ENCODE assay signal across 1 cellular context in the genomic region with DNA sequence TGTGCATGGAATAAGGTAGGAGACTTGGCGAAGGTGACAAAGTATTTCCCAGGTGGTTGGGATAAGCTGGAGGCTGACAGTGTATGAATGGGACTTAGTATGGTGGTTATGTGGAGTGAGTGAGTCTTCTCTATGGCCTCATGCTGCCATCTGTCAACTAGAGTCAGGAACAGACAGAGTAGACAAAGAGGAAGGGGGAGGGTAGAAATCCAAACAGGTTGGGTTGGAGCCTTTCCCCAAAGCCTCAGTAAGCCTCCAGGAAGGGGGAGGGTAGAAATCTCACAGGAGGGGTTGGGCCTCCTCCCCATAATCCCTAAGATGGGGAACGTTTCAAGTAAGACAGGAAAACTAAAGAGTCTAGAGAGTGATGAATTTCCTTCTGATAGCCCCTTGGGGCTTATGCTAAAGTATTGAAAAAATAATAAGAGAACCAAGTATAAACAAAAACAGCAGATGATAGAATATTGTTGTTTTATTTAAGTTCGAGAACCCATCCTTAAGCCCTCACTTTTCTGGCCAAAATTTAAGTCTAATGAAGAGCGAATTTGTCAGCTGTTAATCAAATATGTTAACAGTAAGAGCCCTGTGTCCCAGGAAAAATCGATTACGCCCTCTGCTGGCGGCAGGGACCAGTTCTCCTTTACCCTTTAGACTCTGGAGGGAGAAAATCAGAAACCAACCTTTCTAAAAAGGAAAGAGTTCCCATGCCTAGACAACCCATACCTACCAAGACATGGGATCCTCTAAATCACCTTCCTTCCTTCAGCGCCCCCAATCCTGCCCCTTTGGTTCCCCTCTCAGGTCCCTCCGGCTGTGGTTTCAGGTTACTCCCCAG.
A peak's percentile ranks its signal among the peaks of the same experiment; 100 is the strongest.
TF ChIP-seq lines count a peak whose summit lies in the region.

No MANE protein-coding gene starts in this region.

TF ChIP-seq in GM23338, 12 proteins besides CTCF, POLR2A, EP300 and RAD21 (continued from another document):
- 0 out of 2 replicates have a peak, but pooled peaks have one; percentile 33 for TF ChIP-seq POLR2AphosphoS5 (IDR thresholded peaks at IDR 0.05; ENCODE audit: low read depth)
